In genomic region chr3:58998476-58999117, GRCh38 we compare ENCODE assay signal across 1 cellular context.
A peak's percentile ranks its signal among the peaks of the same experiment; 100 is the strongest.
TF ChIP-seq lines count a peak whose summit lies in the region.

No MANE protein-coding gene starts in this region.

TF ChIP-seq in K562, 482 proteins besides CTCF, POLR2A, EP300 and RAD21 (continued from another document and continues in another):
- no peak for TF ChIP-seq ZNF407 (IDR thresholded peaks at IDR 0.05; ENCODE audit: low read depth)
- TF ChIP-seq ARID1B (IDR thresholded peaks at IDR 0.05), result peak; percentile 76
- TF ChIP-seq TCF3 (CRISPR knock-in tag; IDR thresholded peaks at IDR 0.05), result peak; percentile 8; the same call in 1 of the 2 replicates
- no peak for TF ChIP-seq ZNF511 (CRISPR knock-in tag; IDR thresholded peaks at IDR 0.05)
- no peak for TF ChIP-seq CLOCK (CRISPR knock-in tag; IDR thresholded peaks at IDR 0.05; ENCODE audit: borderline replicate concordance)
- no peak for TF ChIP-seq HDAC3 (IDR thresholded peaks at IDR 0.05; ENCODE audit: borderline replicate concordance, partially characterized antibody)
- no peak for TF ChIP-seq ZBTB49 (CRISPR knock-in tag; IDR thresholded peaks at IDR 0.05; ENCODE audit: borderline replicate concordance)
- TF ChIP-seq NFE2L1 (tag; IDR thresholded peaks at IDR 0.05; ENCODE audit: borderline replicate concordance, low read depth), result peak; percentile 66; the same call in 1 of the 2 replicates
- TF ChIP-seq SREBF2 (CRISPR knock-in tag; IDR thresholded peaks at IDR 0.05), result no peak
- peak; percentile 68 for TF ChIP-seq EP400 (IDR thresholded peaks at IDR 0.05)
- TF ChIP-seq NFE2 (IDR thresholded peaks at IDR 0.05; ENCODE audit: low read depth), result peak; percentile 91
- no peak for TF ChIP-seq POLR2G (IDR thresholded peaks at IDR 0.05; ENCODE audit: low read depth, low read length)
- TF ChIP-seq GMEB1 (CRISPR knock-in tag; IDR thresholded peaks at IDR 0.05), result no peak
- peak; percentile 80; the same call in 1 of the 2 replicates for TF ChIP-seq ZNF592 (IDR thresholded peaks at IDR 0.05)
- TF ChIP-seq FOXK2 (conservative IDR thresholded peaks at IDR 0.05 in 1 of 2, IDR thresholded peaks at IDR 0.05 in 1 of 2; ENCODE audit: low read depth in 2 of 2), result 0 out of 4 replicates have a peak, but pooled peaks of 1 of the 2 experiments have one; percentile 31
- TF ChIP-seq FUS (optimal IDR thresholded peaks at IDR 0.05; ENCODE audit: low read depth, low read length), result no peak
- 0 out of 2 replicates have a peak, but pooled peaks have one; percentile 24 for TF ChIP-seq ETV1 (tag; conservative IDR thresholded peaks at IDR 0.05; ENCODE audit: low read depth)
- TF ChIP-seq PURB (CRISPR knock-in tag; IDR thresholded peaks at IDR 0.05; ENCODE audit: low read depth), result no peak
- no peak for TF ChIP-seq SMARCB1 (IDR thresholded peaks at IDR 0.05; ENCODE audit: insufficient read length, low read depth)
- no peak for TF ChIP-seq RBM34 (IDR thresholded peaks at IDR 0.05; ENCODE audit: borderline replicate concordance, insufficient read depth, low read length)
- TF ChIP-seq CEBPB (tag; IDR thresholded peaks at IDR 0.05), result no peak
- TF ChIP-seq ZNF280B (CRISPR knock-in tag; IDR thresholded peaks at IDR 0.05), result no peak
- no peak for TF ChIP-seq TEAD1 (CRISPR knock-in tag; IDR thresholded peaks at IDR 0.05)
- TF ChIP-seq LCOR (CRISPR knock-in tag; IDR thresholded peaks at IDR 0.05), result no peak
- TF ChIP-seq HNRNPL (IDR thresholded peaks at IDR 0.05; ENCODE audit: low read depth, low read length), result no peak
- TF ChIP-seq ZNF778 (CRISPR knock-in tag; IDR thresholded peaks at IDR 0.05), result no peak
- TF ChIP-seq KAT2B (IDR thresholded peaks at IDR 0.05; ENCODE audit: low read depth, low read length), result no peak
- TF ChIP-seq CXXC5 (CRISPR knock-in tag; IDR thresholded peaks at IDR 0.05), result 0 out of 2 replicates have a peak, but pooled peaks have one; percentile 9
- no peak for TF ChIP-seq ZNF780A (CRISPR knock-in tag; IDR thresholded peaks at IDR 0.05)
- no peak for TF ChIP-seq NFIC (IDR thresholded peaks at IDR 0.05)
- TF ChIP-seq ZNF445 (CRISPR knock-in tag; IDR thresholded peaks at IDR 0.05; ENCODE audit: low read depth), result no peak
- no peak for TF ChIP-seq ZHX1 (conservative IDR thresholded peaks at IDR 0.05; ENCODE audit: low read length)
